In genomic region chr1:85277802-85278201, GRCh38 we compare ENCODE assay signal across 21 cellular contexts. TPM values are rescaled to one million over a fixed set of nuclear protein-coding genes. Genes with fewer than 3 reads are reported as not detected.
DNase-seq lines count a peak whose midpoint lies in the region; ATAC-seq and TF ChIP-seq lines count a peak whose summit lies in the region.
"Had no signal": no experiment of that assay in that cellular context is flagged by ENCODE, and none has a peak within 500 bp of the region (broad histone marks: within the 10 kb centered on the region; RNA-seq: fewer than 3 reads in every experiment).

No MANE protein-coding gene starts in this region.

- ATAC-seq in stimulated activated naive CD8-positive, alpha-beta T cell treated with anti-CD3 and anti-CD28 coated beads, Interleukin-15, Interleukin-2, amounts not matched to agents 100 U/mL and 50 U/mL, for 24 hours: no peak
- no peak for ATAC-seq in HG02571 (IDR thresholded peaks at IDR 0.05; ENCODE audit: unreplicated experiment)
- ATAC-seq: activated T-cell treated with anti-CD3 and anti-CD28 coated beads, Interleukin-2, amount 50 U/mL, for 4 hours; left colon; mucosa of descending colon; sciatic nerve had no signal

- intact Hi-C loops in esophagus squamous epithelium (cut with DNase I) (no loop called here), vagina (cut with DNase I) (no loop called here)

- no peaks in the 10 kb centered on the region for H3K36me3 ChIP-seq in SU-DHL-6 (ENCODE audit: low read length)
- H3K36me3 ChIP-seq in esophagus squamous epithelium: peaks cover 0 to 4% (median 0%) of the 10 kb centered on the region in 3 donors
- H3K36me3 ChIP-seq in vagina: no peaks in the 10 kb centered on the region

- no peaks in the 10 kb centered on the region for H4K20me1 ChIP-seq in SU-DHL-6 (ENCODE audit: low read depth, low read length)

- H3K36me3 Mint-ChIP-seq in stimulated activated naive CD8-positive, alpha-beta T cell treated with anti-CD3 and anti-CD28 coated beads, Interleukin-15, Interleukin-2, amounts not matched to agents 100 ng/mL and 50 ng/mL, for 24 hours (ENCODE audit: low read depth): peaks cover 24% of the 10 kb centered on the region

- H3K4me3 ChIP-seq in SU-DHL-6 (ENCODE audit: insufficient read depth, low read length, poor library complexity, severe bottlenecking): no peak overlapping the region
- H3K4me3 ChIP-seq in esophagus squamous epithelium: no peak overlapping the region
- H3K4me3 ChIP-seq in vagina: no peak overlapping the region
- H3K4me3 ChIP-seq: mucosa of descending colon had no signal

- H3K4me2 ChIP-seq in SU-DHL-6 (ENCODE audit: low read depth, low read length, poor library complexity, severe bottlenecking): no peak overlapping the region

- H3K9me3 ChIP-seq in SU-DHL-6 (ENCODE audit: insufficient read depth, low read length) (no peaks in the 10 kb centered on the region), esophagus squamous epithelium (no peaks in the 10 kb centered on the region), vagina (no peaks in the 10 kb centered on the region)
- H3K9me3 ChIP-seq: mucosa of descending colon had no signal

- 85 to 91% methylated on average over 4 of the region's 4 CpGs for WGBS in esophagus squamous epithelium, 2 donors

- no peaks in the 10 kb centered on the region for H3K9me3 Mint-ChIP-seq in stimulated activated naive CD8-positive, alpha-beta T cell treated with anti-CD3 and anti-CD28 coated beads, Interleukin-15, Interleukin-2, amounts not matched to agents 100 ng/mL and 50 ng/mL, for 24 hours
- H3K9me3 Mint-ChIP-seq: activated CD4-positive, alpha-beta memory T cell treated with anti-CD3 and anti-CD28 coated beads, Interleukin-2, amount 10 ng/mL, durations not matched to agents 7 days and 5 days; activated T-cell treated with anti-CD3 and anti-CD28 coated beads, Interleukin-2, amount 50 U/mL, for 4 hours had no signal

- peaks cover 25 to 71% (median 42%) of the 10 kb centered on the region in 3 donors for H3K4me1 ChIP-seq in esophagus squamous epithelium
- peaks cover 69% of the 10 kb centered on the region for H3K4me1 ChIP-seq in vagina

- no peak for TF ChIP-seq CTCF in SU-DHL-6 (IDR thresholded peaks at IDR 0.05; ENCODE audit: insufficient read depth, low read length, poor library complexity, severe bottlenecking)
- no peak for TF ChIP-seq CTCF in esophagus squamous epithelium (IDR thresholded peaks at IDR 0.05)
- TF ChIP-seq CTCF in vagina (IDR thresholded peaks at IDR 0.05): no peak

- no peak overlapping the region for H3K27ac ChIP-seq in SU-DHL-6 (ENCODE audit: low read depth, low read length)
- peak overlapping the region in 3 of 4 donors; percentile 98 to 100 (median 100) for H3K27ac ChIP-seq in esophagus squamous epithelium
- H3K27ac ChIP-seq in vagina: peak overlapping the region; percentile 94

- peaks cover 11% of the 10 kb centered on the region for H3K27me3 Mint-ChIP-seq in stimulated activated naive CD8-positive, alpha-beta T cell treated with anti-CD3 and anti-CD28 coated beads, Interleukin-15, Interleukin-2, amounts not matched to agents 100 ng/mL and 50 ng/mL, for 24 hours

- TF ChIP-seq POLR2A in esophagus squamous epithelium (IDR thresholded peaks at IDR 0.05) (no peak), vagina (IDR thresholded peaks at IDR 0.05) (no peak)

- no peak for DNase-seq in stimulated activated naive CD8-positive, alpha-beta T cell treated with anti-CD3 and anti-CD28 coated beads, Interleukin-15, Interleukin-2, amounts not matched to agents 100 U/mL and 50 U/mL, for 24 hours
- DNase-seq in esophagus squamous epithelium (lab: John Stamatoyannopoulos, UW): no peak
- no peak for DNase-seq in vagina (ENCODE audit: extremely low spot score in 2 of 2)
- no peak for DNase-seq in foreskin melanocyte
- no peak for DNase-seq in DMS79 treated with DMSO at 0.1 percent for 48 hours (lab: John Stamatoyannopoulos, UW)
- DNase-seq: activated CD4-positive, alpha-beta memory T cell treated with anti-CD3 and anti-CD28 coated beads, Interleukin-2, amount 10 ng/mL, durations not matched to agents 7 days and 5 days; activated T-cell treated with anti-CD3 and anti-CD28 coated beads, Interleukin-2, amount 50 U/mL, for 4 hours; central memory CD4-positive, alpha-beta T cell; effector memory CD4-positive, alpha-beta T cell; GF-D8; MV-4-11; NCI-H2029 treated with DMSO at 0.1 percent for 48 hours; NCI-H510A treated with DMSO at 0.1 percent for 48 hours; occipital lobe; stimulated activated CD4-positive, alpha-beta T cell treated with anti-CD3 and anti-CD28 coated beads, Interleukin-2, amount 100 ng/mL, for 24 hours had no signal

- H3K9me2 ChIP-seq in SU-DHL-6 (replicated peaks; ENCODE audit: insufficient read depth, low read length): no peaks in the 10 kb centered on the region

- H3K4me1 Mint-ChIP-seq in stimulated activated naive CD8-positive, alpha-beta T cell treated with anti-CD3 and anti-CD28 coated beads, Interleukin-15, Interleukin-2, amounts not matched to agents 100 ng/mL and 50 ng/mL, for 24 hours (ENCODE audit: low read depth): peaks cover 46% of the 10 kb centered on the region

- peaks cover 33% of the 10 kb centered on the region for H3K79me2 ChIP-seq in SU-DHL-6 (ENCODE audit: insufficient read depth, low read length)

- H2AFZ ChIP-seq in SU-DHL-6 (ENCODE audit: low read depth, low read length, severe bottlenecking): peak overlapping the region; percentile 73

- H3K27ac Mint-ChIP-seq in stimulated activated naive CD8-positive, alpha-beta T cell treated with anti-CD3 and anti-CD28 coated beads, Interleukin-15, Interleukin-2, amounts not matched to agents 100 ng/mL and 50 ng/mL, for 24 hours: no peak overlapping the region

- H3K27me3 ChIP-seq in SU-DHL-6 (ENCODE audit: low read length): no peaks in the 10 kb centered on the region
- no peaks in the 10 kb centered on the region for H3K27me3 ChIP-seq in esophagus squamous epithelium
- H3K27me3 ChIP-seq in vagina: no peaks in the 10 kb centered on the region

- peaks cover 12% of the 10 kb centered on the region for H3F3A ChIP-seq in SU-DHL-6 (ENCODE audit: insufficient read depth)

- peak overlapping the region; percentile 14 for H3K4me3 Mint-ChIP-seq in stimulated activated naive CD8-positive, alpha-beta T cell treated with anti-CD3 and anti-CD28 coated beads, Interleukin-15, Interleukin-2, amounts not matched to agents 100 ng/mL and 50 ng/mL, for 24 hours

- no peak overlapping the region for H3K9ac ChIP-seq in SU-DHL-6 (ENCODE audit: low read length)

RNA-seq across cellular contexts. Expression of gene BCL10, which starts 1.4 kb away (rescaled TPM):
- total RNA-seq in esophagus squamous epithelium (10 to 100 TPM; 24.4 to 42.3 (median 27.0) TPM), vagina (12.3 TPM)

RNA-seq across cellular contexts. Expression of gene C1orf52, which starts 18.3 kb away (rescaled TPM):
- total RNA-seq in esophagus squamous epithelium (10 to 100 TPM in 3 of 4 donors, 1 to 10 TPM in 1; 9.1 to 15.2 (median 12.2) TPM), vagina (13.0 TPM)
